Comparison of ENCODE assay signal across 1 cellular context in the genomic region with DNA sequence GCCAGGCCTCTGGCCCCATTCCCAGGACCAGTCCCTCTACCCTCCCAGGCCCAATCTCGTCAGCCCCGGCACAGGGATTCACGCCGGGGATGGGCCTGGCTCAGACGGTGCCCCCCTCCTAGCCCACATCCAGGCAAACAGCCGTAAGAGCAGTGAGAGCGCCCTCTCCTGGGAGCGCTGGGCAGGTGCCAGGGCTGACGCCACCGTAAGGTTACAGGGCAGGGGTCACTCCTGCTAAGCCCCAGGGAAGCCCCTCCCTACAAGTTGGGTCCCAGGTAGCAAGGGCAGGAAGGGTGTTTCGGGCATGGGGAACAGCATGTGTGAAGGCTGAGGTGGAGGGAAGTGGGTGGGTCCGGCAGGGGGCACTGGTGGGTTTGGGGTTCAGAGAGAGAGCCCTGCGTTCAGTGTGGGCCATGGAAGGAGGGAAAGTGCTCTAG.
TF ChIP-seq lines count a peak whose summit lies in the region.

No MANE protein-coding gene starts in this region.

TF ChIP-seq in HepG2, 621 proteins besides CTCF, POLR2A, EP300 and RAD21 (continued from another document):
- TF ChIP-seq HIC2 (CRISPR knock-in tag; IDR thresholded peaks at IDR 0.05; ENCODE audit: low read depth), result no peak
